ENCODE assay signal across 14 cellular contexts in the genomic region with DNA sequence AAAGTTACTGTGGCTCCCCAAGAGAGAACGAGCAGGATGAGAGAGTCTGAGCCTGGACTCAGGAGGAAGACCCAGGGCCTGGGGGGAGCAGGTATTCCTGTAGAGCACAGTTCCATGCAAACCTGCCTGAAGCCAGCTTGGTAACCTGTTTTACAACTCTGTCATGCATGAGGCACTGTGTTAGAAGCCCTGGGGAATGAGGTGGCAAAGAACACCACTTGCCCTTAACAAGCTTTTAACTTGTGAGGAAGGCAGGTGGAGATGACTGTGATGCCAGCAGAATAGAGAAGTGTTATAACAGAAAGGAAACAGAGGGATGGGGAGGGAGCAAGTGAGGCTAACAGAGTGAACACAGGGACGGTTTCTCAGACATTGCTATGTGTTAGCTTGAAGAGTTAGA. TPM values are rescaled to one million over a fixed set of nuclear protein-coding genes. Genes with fewer than 3 reads are reported as not detected.
DNase-seq lines count a peak whose midpoint lies in the region; TF ChIP-seq lines count a peak whose summit lies in the region.
"Had no signal": no experiment of that assay in that cellular context is flagged by ENCODE, and none has a peak within 500 bp of the region (broad histone marks: within the 10 kb centered on the region; RNA-seq: fewer than 3 reads in every experiment).

No MANE protein-coding gene starts in this region.

- H3K4me1 ChIP-seq in mammary epithelial cell (ENCODE audit: insufficient read depth, low read length) (peaks cover 43% of the 10 kb centered on the region), smooth muscle cell (ENCODE audit: low read depth) (peaks cover 5% of the 10 kb centered on the region)

- TF ChIP-seq CTCF in mammary epithelial cell (conservative IDR thresholded peaks at IDR 0.05 in 1 of 2, IDR thresholded peaks at IDR 0.05 in 1 of 2; ENCODE audit: extremely low read depth in 1 of 2, insufficient read depth in 1 of 2, low read depth in 1 of 2, low read length in 2 of 2) (no peak), smooth muscle cell (IDR thresholded peaks at IDR 0.05; ENCODE audit: borderline replicate concordance, insufficient read depth, poor library complexity, severe bottlenecking) (no peak)

- H3K27me3 ChIP-seq in mammary epithelial cell (ENCODE audit: insufficient read depth, low read length) (no peaks in the 10 kb centered on the region), smooth muscle cell (ENCODE audit: low read depth) (no peaks in the 10 kb centered on the region)
- H3K27me3 ChIP-seq: dorsolateral prefrontal cortex had no signal

- H3K27ac ChIP-seq in mammary epithelial cell (ENCODE audit: insufficient read depth, low read depth, low read length) (peak overlapping the region; percentile 99), smooth muscle cell (ENCODE audit: low read depth) (peak overlapping the region; percentile 94)
- H3K27ac ChIP-seq: dorsolateral prefrontal cortex had no signal

- H3K4me3 ChIP-seq in mammary epithelial cell (replicated peaks in 1 of 3; ENCODE audit: insufficient read depth in 1 of 3, low read depth in 2 of 3, low read length in 3 of 3) (no peak overlapping the region), smooth muscle cell (no peak overlapping the region)
- H3K4me3 ChIP-seq: dorsolateral prefrontal cortex had no signal

- in situ Hi-C loops in mammary epithelial cell (cut with MboI; ENCODE audit: low sequenced_read_pairs in 2 of 2), result no loop called here

- CTCF ChIA-PET in mammary epithelial cell (lab: Charles Lee; ENCODE audit: low non-redundant PET), result interaction anchor here (0.6 kb wide), 2 partner anchors 56 to 89 kb away, joined by 4 to 5 read pairs; no protein-coding TSS in a partner anchor

- DNase-seq in NCI-H345 (lab: John Stamatoyannopoulos, UW) (peak; percentile 30), NCI-H345 treated with DMSO at 0.1 percent for 48 hours (lab: John Stamatoyannopoulos, UW; ENCODE audit: unreplicated experiment) (no peak), NCI-H510A (lab: John Stamatoyannopoulos, UW) (peak; percentile 58), mammary epithelial cell (peak; percentile 94), smooth muscle cell (lab: John Stamatoyannopoulos, UW; ENCODE audit: unreplicated experiment) (no peak), hypothalamus (lab: John Stamatoyannopoulos, UW) (no peak), OCI-M2 (lab: John Stamatoyannopoulos, UW; ENCODE audit: unreplicated experiment) (no peak), activated gamma-delta T cell (lab: John Stamatoyannopoulos, UW) (no peak)
- DNase-seq: activated T-cell treated with anti-CD3 and anti-CD28 coated beads, Interleukin-2, amount 50 U/mL, for 1 hour; dorsolateral prefrontal cortex; foreskin melanocyte; NCI-H2029 had no signal

- H3K4me2 ChIP-seq in mammary epithelial cell (ENCODE audit: insufficient read depth, low read depth, low read length) (peak overlapping the region; percentile 15), smooth muscle cell (no peak overlapping the region)

- peaks cover 15% of the 10 kb centered on the region for H3F3A ChIP-seq in smooth muscle cell (ENCODE audit: low read depth)

- 56% methylated on average over 2 of the region's 2 CpGs for WGBS in mammary epithelial cell (ENCODE audit: low coverage, missing lambda C conversion rate)
- WGBS in smooth muscle cell (ENCODE audit: low lambda C conversion rate), result 52% methylated on average over 2 of the region's 2 CpGs

- H3K79me2 ChIP-seq in mammary epithelial cell (ENCODE audit: insufficient read depth, low read length), result no peaks in the 10 kb centered on the region
- H3K79me2 ChIP-seq in smooth muscle cell (ENCODE audit: low read depth), result no peaks in the 10 kb centered on the region

- H4K20me1 ChIP-seq in mammary epithelial cell (ENCODE audit: insufficient read depth, low read length) (no peaks in the 10 kb centered on the region), smooth muscle cell (ENCODE audit: low read depth) (no peaks in the 10 kb centered on the region)

- BruUV-seq in mammary epithelial cell (replicated peaks; lab: Mats Ljungman, UMichigan), result no TSS peak

- H3K9me3 ChIP-seq in mammary epithelial cell (replicated peaks; ENCODE audit: insufficient read depth, low read length), result peaks cover 3% of the 10 kb centered on the region
- H3K9me3 ChIP-seq in smooth muscle cell (replicated peaks; ENCODE audit: low read depth), result no peaks in the 10 kb centered on the region

- H3K9ac ChIP-seq in mammary epithelial cell (ENCODE audit: insufficient read depth, low read length) (no peak overlapping the region), smooth muscle cell (ENCODE audit: low read depth) (no peak overlapping the region)

- H2AFZ ChIP-seq in mammary epithelial cell (ENCODE audit: low read depth, low read length), result no peak overlapping the region
- H2AFZ ChIP-seq in smooth muscle cell (ENCODE audit: low read depth), result no peak overlapping the region

- intact Hi-C loops in mammary epithelial cell (cut with micrococcal nuclease), result loop anchor here (1.0 kb wide), 1 partner anchor 211 kb away; a partner anchor contains a TSS

- no peaks in the 10 kb centered on the region for H3K36me3 ChIP-seq in mammary epithelial cell (ENCODE audit: insufficient read depth, low read length)
- H3K36me3 ChIP-seq in smooth muscle cell (ENCODE audit: low read depth), result no peaks in the 10 kb centered on the region

- dilution Hi-C loops in mammary epithelial cell (cut with HindIII; ENCODE audit: low sequenced_read_pairs), result no loop called here

RNA-seq across cellular contexts. Expression of a gene that starts 11.4 kb away (rescaled TPM):
- total RNA-seq in mammary epithelial cell (100 to 1,000 TPM in 1 of 2 donors, 10 to 100 TPM in 1; 17.5 to 184 TPM), smooth muscle cell (3.4 and 6.4 TPM in 2 replicates)
- polyA plus RNA-seq in mammary epithelial cell (26.3 TPM), smooth muscle cell (1.4 and 5.1 TPM in 2 replicates)
- polyA minus RNA-seq in mammary epithelial cell, result 69.9 TPM
- total RNA-seq: A172, temporal lobe had no signal

RNA-seq across cellular contexts. Expression of a gene that starts 31.3 kb away (rescaled TPM):
- total RNA-seq in mammary epithelial cell (10 to 100 TPM in 1 of 2 donors, under 1 TPM in 1; 0.83 to 32.7 TPM), smooth muscle cell (7.8 and 16.7 TPM in 2 replicates)
- polyA plus RNA-seq in mammary epithelial cell (15.1 TPM), smooth muscle cell (5.1 and 6.6 TPM in 2 replicates)
- polyA minus RNA-seq in mammary epithelial cell, result 18.2 TPM

RNA-seq across cellular contexts. Expression of a gene that starts 40.9 kb away (rescaled TPM):
- total RNA-seq in mammary epithelial cell, result 100 to 1,000 TPM in 1 of 2 donors, 1 to 10 TPM in 1; 5.0 to 219 TPM
- 161 TPM for polyA plus RNA-seq in mammary epithelial cell
- 268 TPM for polyA minus RNA-seq in mammary epithelial cell
- total RNA-seq in smooth muscle cell, result not detected in 2 replicates
- polyA plus RNA-seq in smooth muscle cell, result not detected in 2 replicates
- total RNA-seq: A172 had no signal

Comparison
In these comparisons a context has a peak if more than half of its experiments do, and no peak if none do; other contexts are left out.
1. DNase-seq: peak in NCI-H345 (single experiment), NCI-H510A (single experiment) and mammary epithelial cell (single experiment); none in NCI-H345 treated with DMSO at 0.1 percent for 48 hours (single experiment), smooth muscle cell (single experiment), hypothalamus (0 of 51), OCI-M2 (single experiment) and activated gamma-delta T cell (single experiment).